In the genomic region with DNA sequence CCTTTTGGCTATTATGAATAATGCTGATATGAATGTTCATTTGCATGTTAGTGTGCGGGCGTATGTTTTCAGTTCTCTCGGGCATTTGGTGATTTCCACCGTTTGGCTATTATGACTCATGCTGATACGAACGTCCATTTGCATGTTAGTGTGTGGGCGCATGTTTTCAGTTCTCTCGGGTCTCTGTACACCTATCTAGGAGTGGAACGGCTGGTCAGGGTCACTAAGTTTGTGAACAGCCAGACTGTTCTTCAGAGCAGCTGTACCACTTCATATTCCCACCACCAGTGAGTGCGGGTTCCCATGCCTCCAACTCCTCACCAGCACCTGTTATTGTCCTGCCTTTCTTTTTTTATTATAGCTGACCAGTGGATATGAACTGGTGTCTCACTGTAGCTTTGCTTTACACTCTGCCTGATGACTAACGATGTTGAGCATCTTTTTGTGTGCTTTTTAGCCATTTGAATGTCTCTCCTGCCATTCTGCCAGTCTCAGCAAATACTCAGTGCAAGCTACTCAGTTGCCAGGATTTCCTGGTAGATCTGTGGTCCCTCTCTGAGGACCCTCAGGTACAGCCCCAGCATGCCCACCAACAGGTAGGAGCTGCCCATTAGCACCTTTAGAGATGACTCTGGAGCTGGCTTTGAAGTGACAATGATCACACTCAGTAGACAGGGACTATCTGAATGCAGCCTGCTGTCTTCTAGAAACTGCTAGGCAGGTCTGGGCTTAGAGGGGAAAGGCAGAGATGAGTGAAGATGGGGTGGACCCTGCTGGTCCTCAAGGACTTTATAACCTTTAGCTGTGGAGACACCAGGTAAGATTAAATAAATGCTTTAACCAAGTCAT, we compare ENCODE assay signal across 9 cellular contexts.
DNase-seq lines count a peak whose midpoint lies in the region; ATAC-seq and TF ChIP-seq lines count a peak whose summit lies in the region.
"Had no signal": no experiment of that assay in that cellular context is flagged by ENCODE, and none has a peak within 500 bp of the region (broad histone marks: within the 10 kb centered on the region; RNA-seq: fewer than 3 reads in every experiment).

No MANE protein-coding gene starts in this region.

- H3K4me1 Mint-ChIP-seq in activated T-cell treated with anti-CD3 and anti-CD28 coated beads, Interleukin-2, amount 50 U/mL, for 4 hours (ENCODE audit: low read depth): peaks cover 47% of the 10 kb centered on the region
- H3K4me1 Mint-ChIP-seq in CD8-positive, alpha-beta T cell (ENCODE audit: low read depth): peaks cover 15% of the 10 kb centered on the region

- H3K36me3 Mint-ChIP-seq in activated T-cell treated with anti-CD3 and anti-CD28 coated beads, Interleukin-2, amount 50 U/mL, for 4 hours (ENCODE audit: insufficient read depth): peaks cover 2% of the 10 kb centered on the region
- no peaks in the 10 kb centered on the region for H3K36me3 Mint-ChIP-seq in CD8-positive, alpha-beta T cell

- H3K36me3 ChIP-seq in CD8-positive, alpha-beta T cell (ENCODE audit: insufficient read depth, low read length): no peaks in the 10 kb centered on the region
- H3K36me3 ChIP-seq in stomach: no peaks in the 10 kb centered on the region
- no peaks in the 10 kb centered on the region for H3K36me3 ChIP-seq in esophagus muscularis mucosa

- H3K4me1 ChIP-seq in CD8-positive, alpha-beta T cell (ENCODE audit: insufficient read depth, low read length): no peaks in the 10 kb centered on the region
- H3K4me1 ChIP-seq in stomach (peaks cover 0 to 24% (median 12%) of the 10 kb centered on the region in 4 donors), esophagus muscularis mucosa (peaks cover 6 to 30% (median 27%) of the 10 kb centered on the region in 4 donors)

- peak overlapping the region; percentile 63 for H3K4me3 Mint-ChIP-seq in activated T-cell treated with anti-CD3 and anti-CD28 coated beads, Interleukin-2, amount 50 U/mL, for 4 hours
- no peak overlapping the region for H3K4me3 Mint-ChIP-seq in CD8-positive, alpha-beta T cell

- no peak for TF ChIP-seq POLR2A in stomach (IDR thresholded peaks at IDR 0.05)
- TF ChIP-seq POLR2A in esophagus muscularis mucosa (IDR thresholded peaks at IDR 0.05; ENCODE audit: low read depth): no peak

- CTCF ChIA-PET in CD8-positive, alpha-beta T cell (lab: Charles Lee): interaction anchor here (1.1 kb wide), 1 partner anchor 23 kb away, joined by 3 read pairs; no protein-coding TSS in a partner anchor

- peak; percentile 88 for ATAC-seq in HG02870 (IDR thresholded peaks at IDR 0.05; ENCODE audit: unreplicated experiment)
- peak; percentile 60 to 67 for ATAC-seq in activated T-cell treated with anti-CD3 and anti-CD28 coated beads, Interleukin-2, amount 50 U/mL, for 4 hours
- no peak for ATAC-seq in CD8-positive, alpha-beta T cell

- peak; percentile 25 for DNase-seq in activated T-cell treated with anti-CD3 and anti-CD28 coated beads for 48 hours (ENCODE audit: low read depth)
- no peak for DNase-seq in activated T-cell treated with anti-CD3 and anti-CD28 coated beads, Interleukin-2, amount 50 U/mL, for 1 hour
- no peak for DNase-seq in activated T-cell treated with anti-CD3 and anti-CD28 coated beads, Interleukin-2, amount 50 U/mL, for 4 hours
- peak; percentile 53 for DNase-seq in stimulated activated CD8-positive, alpha-beta memory T cell treated with anti-CD3 and anti-CD28 coated beads, Interleukin-4, amount 100 ng/mL, for 48 hours
- no peak for DNase-seq in CD8-positive, alpha-beta T cell
- DNase-seq in stomach: no peak
- no peak for DNase-seq in esophagus muscularis mucosa (ENCODE audit: extremely low spot score)
- DNase-seq: NCI-H345 had no signal

- H3K27ac Mint-ChIP-seq in CD8-positive, alpha-beta T cell: no peak overlapping the region

- H3K27me3 ChIP-seq in CD8-positive, alpha-beta T cell (ENCODE audit: insufficient read depth, low read length): no peaks in the 10 kb centered on the region
- no peaks in the 10 kb centered on the region for H3K27me3 ChIP-seq in stomach
- no peaks in the 10 kb centered on the region for H3K27me3 ChIP-seq in esophagus muscularis mucosa

- WGBS in stomach, 5 donors: 58 to 71% (median 67%) methylated on average over 11 of the region's 11 CpGs
- WGBS in esophagus muscularis mucosa: 90% methylated on average over 11 of the region's 11 CpGs

- H3K4me3 ChIP-seq in CD8-positive, alpha-beta T cell (ENCODE audit: low read depth, low read length): no peak overlapping the region
- H3K4me3 ChIP-seq in stomach (no peak overlapping the region), esophagus muscularis mucosa (no peak overlapping the region)

- no peak for TF ChIP-seq CTCF in CD8-positive, alpha-beta T cell (IDR thresholded peaks at IDR 0.05)
- TF ChIP-seq CTCF in stomach (IDR thresholded peaks at IDR 0.05): no peak
- no peak for TF ChIP-seq CTCF in esophagus muscularis mucosa (IDR thresholded peaks at IDR 0.05)

- no peak overlapping the region for H3K27ac ChIP-seq in CD8-positive, alpha-beta T cell (ENCODE audit: low read depth, low read length)
- H3K27ac ChIP-seq in stomach (no peak overlapping the region), esophagus muscularis mucosa (replicated peaks in 1 of 4) (no peak overlapping the region)

- POLR2A ChIA-PET in CD8-positive, alpha-beta T cell (lab: Charles Lee): no interaction called here

- no peaks in the 10 kb centered on the region for H3K9me3 ChIP-seq in CD8-positive, alpha-beta T cell (ENCODE audit: low read length)
- no peaks in the 10 kb centered on the region for H3K9me3 ChIP-seq in stomach
- no peaks in the 10 kb centered on the region for H3K9me3 ChIP-seq in esophagus muscularis mucosa

- H3K27me3 Mint-ChIP-seq in activated T-cell treated with anti-CD3 and anti-CD28 coated beads, Interleukin-2, amount 50 U/mL, for 4 hours (ENCODE audit: low read depth): peaks cover 2% of the 10 kb centered on the region
- H3K27me3 Mint-ChIP-seq in CD8-positive, alpha-beta T cell (ENCODE audit: low read depth): no peaks in the 10 kb centered on the region

- H3K9me3 Mint-ChIP-seq in activated T-cell treated with anti-CD3 and anti-CD28 coated beads, Interleukin-2, amount 50 U/mL, for 4 hours: no peaks in the 10 kb centered on the region
- no peaks in the 10 kb centered on the region for H3K9me3 Mint-ChIP-seq in CD8-positive, alpha-beta T cell

- TF ChIP-seq EP300 in stomach (IDR thresholded peaks at IDR 0.05): no peak
- no peak for TF ChIP-seq EP300 in esophagus muscularis mucosa (IDR thresholded peaks at IDR 0.05)

- intact Hi-C loops in CD8-positive, alpha-beta T cell (cut with DNase I, micrococcal nuclease): no loop called here
- intact Hi-C loops in stomach (cut with DNase I; ENCODE audit: low total_unique reads): no loop called here
- intact Hi-C loops in esophagus muscularis mucosa (cut with DNase I): no loop called here

Comparison
In these comparisons a context has a peak if more than half of its experiments do, and no peak if none do; other contexts are left out.
1. DNase-seq: peak in activated T-cell treated with anti-CD3 and anti-CD28 coated beads for 48 hours (single experiment) and stimulated activated CD8-positive, alpha-beta memory T cell treated with anti-CD3 and anti-CD28 coated beads, Interleukin-4, amount 100 ng/mL, for 48 hours (single experiment); none in activated T-cell treated with anti-CD3 and anti-CD28 coated beads, Interleukin-2, amount 50 U/mL, for 1 hour (single experiment), activated T-cell treated with anti-CD3 and anti-CD28 coated beads, Interleukin-2, amount 50 U/mL, for 4 hours (single experiment), CD8-positive, alpha-beta T cell (0 of 7), stomach (single experiment) and esophagus muscularis mucosa (single experiment).